ENCODE assay signal across 28 cellular contexts in genomic region chrX:147485207-147485606, GRCh38.
"Had no signal": no experiment of that assay in that cellular context is flagged by ENCODE, and none has a peak within 500 bp of the region (broad histone marks: within the 10 kb centered on the region; RNA-seq: fewer than 3 reads in every experiment).

No MANE protein-coding gene starts in this region.

- H3K27ac Mint-ChIP-seq: stimulated activated effector memory CD8-positive, alpha-beta T cell treated with anti-CD3 and anti-CD28 coated beads, Interleukin-12 subunit alpha, Interleukin-12 subunit beta, amount 100 ng/mL, for 72 hours; stimulated activated memory B cell treated with anti-CD40 and anti-IgM and Interleukin-4, amounts not matched to agents 10 μg/mL and 1 μg/mL and 100 μg/mL, for 72 hours; stimulated activated naive B cell treated with anti-CD40 and anti-IgM and Interleukin-4, amounts not matched to agents 10 μg/mL and 1 μg/mL and 100 μg/mL, for 72 hours; stimulated activated naive CD8-positive, alpha-beta T cell treated with anti-CD3 and anti-CD28 coated beads, Interleukin-15, amount 100 ng/mL, for 72 hours; stimulated activated naive CD8-positive, alpha-beta T cell treated with anti-CD3 and anti-CD28 coated beads, Interleukin-15, Interleukin-2, amounts not matched to agents 100 ng/mL and 50 ng/mL, for 24 hours; type B pancreatic cell had no signal

- H3K9me3 ChIP-seq: suprapubic skin, testis, thoracic aorta, thyroid gland, tibial artery, tibial nerve, transverse colon, upper lobe of left lung, upper lobe of right lung, uterus, vagina had no signal

- H3K36me3 ChIP-seq: stomach, suprapubic skin, thoracic aorta, thyroid gland, tibial artery, tibial nerve, transverse colon, upper lobe of left lung, upper lobe of right lung, uterus, vagina had no signal

- DNase-seq: stimulated activated CD4-positive, alpha-beta T cell treated with anti-CD3 and anti-CD28 coated beads, Interleukin-2, amount 100 ng/mL, for 48 hours; stimulated activated CD4-positive, alpha-beta T cell treated with anti-CD3 and anti-CD28 coated beads, Interleukin-4, amount 100 ng/mL, for 1 hour; stimulated activated CD4-positive, alpha-beta T cell treated with anti-CD3 and anti-CD28 coated beads, Interleukin-4, amount 100 ng/mL, for 24 hours; stimulated activated CD4-positive, alpha-beta T cell treated with anti-CD3 and anti-CD28 coated beads, Interleukin-4, amount 100 ng/mL, for 4 hours; stimulated activated CD8-positive, alpha-beta memory T cell treated with anti-CD3 and anti-CD28 coated beads, Interleukin-4, amount 100 ng/mL, for 48 hours; stimulated activated naive B cell treated with anti-CD40 and anti-IgM and Interleukin-4, amounts not matched to agents 10 μg/mL and 1 μg/mL and 100 μg/mL, for 72 hours; stimulated activated naive CD4-positive, alpha-beta T cell; stimulated activated naive CD4-positive, alpha-beta T cell treated with Interleukin-2 at 50 U/mL for 16 hours; stimulated activated naive CD8-positive, alpha-beta T cell treated with anti-CD3 and anti-CD28 coated beads, Interleukin-15, amount 100 ng/mL, for 72 hours; stimulated activated naive CD8-positive, alpha-beta T cell treated with anti-CD3 and anti-CD28 coated beads, Interleukin-15, Interleukin-2, amounts not matched to agents 100 U/mL and 50 U/mL, for 24 hours; stomach; substantia nigra; testis; thyroid gland; tibial artery; transverse colon; trophoblast cell; upper lobe of left lung; upper lobe of right lung; uterus had no signal

- ATAC-seq: stimulated activated effector memory CD8-positive, alpha-beta T cell treated with anti-CD3 and anti-CD28 coated beads, Interleukin-12 subunit alpha, Interleukin-12 subunit beta, amount 100 ng/mL, for 72 hours; stimulated activated memory B cell treated with anti-CD40 and anti-IgM and Interleukin-4, amounts not matched to agents 10 μg/mL and 1 μg/mL and 100 μg/mL, for 72 hours; stimulated activated naive B cell treated with anti-CD40 and anti-IgM and Interleukin-4, amounts not matched to agents 10 μg/mL and 1 μg/mL and 100 μg/mL, for 72 hours; stimulated activated naive CD8-positive, alpha-beta T cell treated with anti-CD3 and anti-CD28 coated beads, Interleukin-15, amount 100 ng/mL, for 72 hours; stimulated activated naive CD8-positive, alpha-beta T cell treated with anti-CD3 and anti-CD28 coated beads, Interleukin-15, Interleukin-2, amounts not matched to agents 100 U/mL and 50 U/mL, for 24 hours; upper lobe of right lung had no signal

- H3K4me3 Mint-ChIP-seq: stimulated activated effector memory CD8-positive, alpha-beta T cell treated with anti-CD3 and anti-CD28 coated beads, Interleukin-12 subunit alpha, Interleukin-12 subunit beta, amount 100 ng/mL, for 72 hours; stimulated activated memory B cell treated with anti-CD40 and anti-IgM and Interleukin-4, amounts not matched to agents 10 μg/mL and 1 μg/mL and 100 μg/mL, for 72 hours; stimulated activated naive B cell treated with anti-CD40 and anti-IgM and Interleukin-4, amounts not matched to agents 10 μg/mL and 1 μg/mL and 100 μg/mL, for 72 hours; stimulated activated naive CD8-positive, alpha-beta T cell treated with anti-CD3 and anti-CD28 coated beads, Interleukin-15, amount 100 ng/mL, for 72 hours; stimulated activated naive CD8-positive, alpha-beta T cell treated with anti-CD3 and anti-CD28 coated beads, Interleukin-15, Interleukin-2, amounts not matched to agents 100 ng/mL and 50 ng/mL, for 24 hours; type B pancreatic cell had no signal

- H3K4me1 Mint-ChIP-seq: stimulated activated effector memory CD8-positive, alpha-beta T cell treated with anti-CD3 and anti-CD28 coated beads, Interleukin-12 subunit alpha, Interleukin-12 subunit beta, amount 100 ng/mL, for 72 hours; stimulated activated memory B cell treated with anti-CD40 and anti-IgM and Interleukin-4, amounts not matched to agents 10 μg/mL and 1 μg/mL and 100 μg/mL, for 72 hours; stimulated activated naive B cell treated with anti-CD40 and anti-IgM and Interleukin-4, amounts not matched to agents 10 μg/mL and 1 μg/mL and 100 μg/mL, for 72 hours; stimulated activated naive CD8-positive, alpha-beta T cell treated with anti-CD3 and anti-CD28 coated beads, Interleukin-15, amount 100 ng/mL, for 72 hours had no signal

- H3K27ac ChIP-seq: stomach, suprapubic skin, testis, thoracic aorta, thyroid gland, tibial artery, tibial nerve, transverse colon, upper lobe of left lung, upper lobe of right lung, uterus, vagina had no signal

- H3K4me1 ChIP-seq: stomach, suprapubic skin, testis, thyroid gland, tibial artery, tibial nerve, transverse colon, upper lobe of left lung, upper lobe of right lung, uterus, vagina had no signal

- H3K27me3 ChIP-seq: stomach, suprapubic skin, testis, thyroid gland, tibial artery, tibial nerve, transverse colon, upper lobe of left lung, upper lobe of right lung, uterus, vagina had no signal

- H3K4me3 ChIP-seq: stomach, suprapubic skin, testis, thoracic aorta, thyroid gland, tibial artery, tibial nerve, transverse colon, upper lobe of left lung, upper lobe of right lung, uterus, vagina had no signal

- H3K9me3 Mint-ChIP-seq: stimulated activated memory B cell treated with anti-CD40 and anti-IgM and Interleukin-4, amounts not matched to agents 10 μg/mL and 1 μg/mL and 100 μg/mL, for 72 hours; stimulated activated naive CD8-positive, alpha-beta T cell treated with anti-CD3 and anti-CD28 coated beads, Interleukin-15, Interleukin-2, amounts not matched to agents 100 ng/mL and 50 ng/mL, for 24 hours; type B pancreatic cell had no signal

- H3K36me3 Mint-ChIP-seq: stimulated activated effector memory CD8-positive, alpha-beta T cell treated with anti-CD3 and anti-CD28 coated beads, Interleukin-12 subunit alpha, Interleukin-12 subunit beta, amount 100 ng/mL, for 72 hours; stimulated activated memory B cell treated with anti-CD40 and anti-IgM and Interleukin-4, amounts not matched to agents 10 μg/mL and 1 μg/mL and 100 μg/mL, for 72 hours; stimulated activated naive B cell treated with anti-CD40 and anti-IgM and Interleukin-4, amounts not matched to agents 10 μg/mL and 1 μg/mL and 100 μg/mL, for 72 hours; type B pancreatic cell had no signal

- H3K27me3 Mint-ChIP-seq: stimulated activated memory B cell treated with anti-CD40 and anti-IgM and Interleukin-4, amounts not matched to agents 10 μg/mL and 1 μg/mL and 100 μg/mL, for 72 hours; stimulated activated naive B cell treated with anti-CD40 and anti-IgM and Interleukin-4, amounts not matched to agents 10 μg/mL and 1 μg/mL and 100 μg/mL, for 72 hours; stimulated activated naive CD8-positive, alpha-beta T cell treated with anti-CD3 and anti-CD28 coated beads, Interleukin-15, amount 100 ng/mL, for 72 hours; stimulated activated naive CD8-positive, alpha-beta T cell treated with anti-CD3 and anti-CD28 coated beads, Interleukin-15, Interleukin-2, amounts not matched to agents 100 ng/mL and 50 ng/mL, for 24 hours; type B pancreatic cell had no signal
